Comparison of ENCODE assay signal across 20 cellular contexts in genomic region chr3:173892547-173892946, GRCh38.
A peak's percentile ranks its signal among the peaks of the same experiment; 100 is the strongest.
DNase-seq lines count a peak whose midpoint lies in the region; ATAC-seq and TF ChIP-seq lines count a peak whose summit lies in the region.
"Had no signal": no experiment of that assay in that cellular context is flagged by ENCODE, and none has a peak within 500 bp of the region (broad histone marks: within the 10 kb centered on the region; RNA-seq: fewer than 3 reads in every experiment).

No MANE protein-coding gene starts in this region.

- H3K4me1 ChIP-seq in GM23248 (ENCODE audit: insufficient read depth) (peaks cover 46% of the 10 kb centered on the region), SK-N-SH (ENCODE audit: control insufficient read depth in 1 of 2, insufficient read depth in 2 of 2, low read depth in 1 of 2, low read length in 1 of 2) (peaks cover 0 to 27% of the 10 kb centered on the region in 2 experiments; a peak in 2 of 4 replicates)
- H3K4me1 ChIP-seq: gastroesophageal sphincter, suprapubic skin had no signal

- no peaks in the 10 kb centered on the region for H4K20me1 ChIP-seq in GM23248 (ENCODE audit: insufficient read depth)
- no peaks in the 10 kb centered on the region for H4K20me1 ChIP-seq in SK-N-SH (ENCODE audit: insufficient read depth)

- no peaks in the 10 kb centered on the region for H3K9me2 ChIP-seq in GM23248 (ENCODE audit: insufficient read depth)
- no peaks in the 10 kb centered on the region for H3K9me2 ChIP-seq in SK-N-SH

- POLR2A ChIA-PET in SK-N-SH (lab: Yijun Ruan, JAX), result no interaction called here

- H3K27ac Mint-ChIP-seq in osteocyte (ENCODE audit: unreplicated experiment), result no peak overlapping the region
- H3K27ac Mint-ChIP-seq: activated naive CD8-positive, alpha-beta T cell treated with anti-CD3 and anti-CD28 coated beads, Interleukin-2, amount 10 ng/mL, durations not matched to agents 7 days and 5 days; activated T-helper 17 cell treated with anti-CD3 and anti-CD28 coated beads, Interleukin-2, amount 50 U/mL, for 72 hours; dendritic cell treated with granulocyte-macrophage colony-stimulating factor and Interleukin-4, amounts not matched to agents 40 ng/mL and 50 ng/mL, for 4 days; GM23338 had no signal

- in situ Hi-C loops in GM23248 (cut with MboI), result no loop called here

- CTCF ChIA-PET in SK-N-SH (lab: Yijun Ruan, JAX), result interaction anchor here (1.1 kb wide), 1 partner anchor 20 kb away, joined by 4 read pairs; no protein-coding TSS in a partner anchor

- H3K27ac ChIP-seq in GM23248, result peak overlapping the region; percentile 55
- peak overlapping the region; percentile 34 to 87; a peak in 3 of 4 replicates for H3K27ac ChIP-seq in SK-N-SH (ENCODE audit: low read depth in 2 of 2, low read length in 1 of 2)
- H3K27ac ChIP-seq: gastroesophageal sphincter, neutrophil, RWPE1, suprapubic skin had no signal

- TF ChIP-seq EP300 in SK-N-SH (IDR thresholded peaks at IDR 0.05; ENCODE audit: borderline replicate concordance in 1 of 2, low read depth in 1 of 2, low read length in 1 of 2), result peak in 1 of 2 experiments; percentile 56; a peak in 1 of 4 replicates

- H3K36me3 ChIP-seq in GM23248 (ENCODE audit: low read depth) (no peaks in the 10 kb centered on the region), SK-N-SH (replicated peaks in 1 of 2; ENCODE audit: control insufficient read depth in 1 of 2, insufficient read depth in 2 of 2, low read length in 1 of 2) (no peaks in the 10 kb centered on the region)
- H3K36me3 ChIP-seq: gastroesophageal sphincter, neutrophil, suprapubic skin had no signal

- TF ChIP-seq RAD21 in SK-N-SH (IDR thresholded peaks at IDR 0.05; ENCODE audit: low read length), result no peak

- H3K36me3 Mint-ChIP-seq in osteocyte (ENCODE audit: unreplicated experiment), result no peaks in the 10 kb centered on the region
- H3K36me3 Mint-ChIP-seq: activated naive CD8-positive, alpha-beta T cell treated with anti-CD3 and anti-CD28 coated beads, Interleukin-2, amount 10 ng/mL, durations not matched to agents 7 days and 5 days; CD14-positive monocyte had no signal

- TF ChIP-seq CTCF in SK-N-SH (IDR thresholded peaks at IDR 0.05) (no peak), epithelial cell of esophagus (IDR thresholded peaks at IDR 0.05; ENCODE audit: insufficient read depth, low read depth, low read length, missing control alignments) (no peak), osteocyte (IDR thresholded peaks at IDR 0.05) (no peak)

- no peaks in the 10 kb centered on the region for H3K27me3 Mint-ChIP-seq in osteocyte (ENCODE audit: unreplicated experiment)
- H3K27me3 Mint-ChIP-seq: activated naive CD8-positive, alpha-beta T cell treated with anti-CD3 and anti-CD28 coated beads, Interleukin-2, amount 10 ng/mL, durations not matched to agents 7 days and 5 days; activated T-helper 17 cell treated with anti-CD3 and anti-CD28 coated beads, Interleukin-2, amount 50 U/mL, for 72 hours; dendritic cell treated with granulocyte-macrophage colony-stimulating factor and Interleukin-4, amounts not matched to agents 40 ng/mL and 50 ng/mL, for 4 days had no signal

- H3K4me2 ChIP-seq in GM23248 (ENCODE audit: unreplicated experiment) (no peak overlapping the region), SK-N-SH (peak overlapping the region; percentile 68)
- H3K4me2 ChIP-seq: GM23338 had no signal

- WGBS in GM23248 (ENCODE audit: low coverage in 1 of 2, low lambda C conversion rate in 2 of 2, missing lambda C conversion rate in 2 of 2), 2 experiments, result 19 to 22% methylated on average over 4 of the region's 4 CpGs
- 12% methylated on average over 4 of the region's 4 CpGs for WGBS in SK-N-SH (ENCODE audit: low lambda C conversion rate)

- peaks cover 2% of the 10 kb centered on the region for H3K4me1 Mint-ChIP-seq in osteocyte (ENCODE audit: unreplicated experiment)
- H3K4me1 Mint-ChIP-seq: activated naive CD8-positive, alpha-beta T cell treated with anti-CD3 and anti-CD28 coated beads, Interleukin-2, amount 10 ng/mL, durations not matched to agents 7 days and 5 days; activated T-helper 17 cell treated with anti-CD3 and anti-CD28 coated beads, Interleukin-2, amount 50 U/mL, for 72 hours had no signal

- H3K9me3 ChIP-seq in GM23248 (ENCODE audit: low read depth) (no peaks in the 10 kb centered on the region), SK-N-SH (no peaks in the 10 kb centered on the region)
- H3K9me3 ChIP-seq: gastroesophageal sphincter, neutrophil, suprapubic skin had no signal

- no peak overlapping the region for H2AFZ ChIP-seq in GM23248
- no peak overlapping the region for H2AFZ ChIP-seq in SK-N-SH (ENCODE audit: low read depth)
- H2AFZ ChIP-seq: GM23338 had no signal

- H3F3A ChIP-seq in GM23248 (ENCODE audit: insufficient read depth) (peaks cover 40% of the 10 kb centered on the region), SK-N-SH (replicated peaks; ENCODE audit: insufficient read depth) (peaks cover 21% of the 10 kb centered on the region)

- no peak overlapping the region for H3K9ac ChIP-seq in GM23248
- H3K9ac ChIP-seq in SK-N-SH, result peak overlapping the region; percentile 29; the same call in 1 of the 2 replicates

- no peak for ATAC-seq in GM21526 (IDR thresholded peaks at IDR 0.05; ENCODE audit: low FRiP score, unreplicated experiment)
- ATAC-seq: activated T-helper 17 cell treated with anti-CD3 and anti-CD28 coated beads, Interleukin-2, amount 50 U/mL, for 72 hours; gastroesophageal sphincter; GM23338; HepG2; left ventricle myocardium superior; right cardiac atrium had no signal

- no peak overlapping the region for H3K4me3 ChIP-seq in GM23248
- 0 out of 4 replicates have a peak overlapping the region, but pooled peaks of 1 of the 2 experiments have one; percentile 0 for H3K4me3 ChIP-seq in SK-N-SH (ENCODE audit: low read depth in 2 of 2, low read length in 1 of 2)
- H3K4me3 ChIP-seq in epithelial cell of esophagus (ENCODE audit: low read length), result no peak overlapping the region
- H3K4me3 ChIP-seq: gastroesophageal sphincter, GM23338, suprapubic skin had no signal

- H3K79me2 ChIP-seq in GM23248 (ENCODE audit: insufficient read depth) (no peaks in the 10 kb centered on the region), SK-N-SH (ENCODE audit: insufficient read depth) (no peaks in the 10 kb centered on the region)

- no peak overlapping the region for H3K4me3 Mint-ChIP-seq in osteocyte (ENCODE audit: unreplicated experiment)
- H3K4me3 Mint-ChIP-seq: activated naive CD8-positive, alpha-beta T cell treated with anti-CD3 and anti-CD28 coated beads, Interleukin-2, amount 10 ng/mL, durations not matched to agents 7 days and 5 days; activated T-helper 17 cell treated with anti-CD3 and anti-CD28 coated beads, Interleukin-2, amount 50 U/mL, for 72 hours; CD14-positive monocyte; dendritic cell treated with granulocyte-macrophage colony-stimulating factor and Interleukin-4, amounts not matched to agents 40 ng/mL and 50 ng/mL, for 4 days; GM23338 had no signal

- peak; percentile 6 for DNase-seq in A172 (ENCODE audit: low spot score)
- peak; percentile 58 for DNase-seq in GM23248
- no peak for DNase-seq in SK-N-SH
- peak; percentile 83 for DNase-seq in epithelial cell of esophagus (ENCODE audit: low read depth)
- DNase-seq in activated effector memory CD4-positive, alpha-beta T cell treated with Interleukin-2 at 50 U/mL for 16 hours, result no peak
- no peak for DNase-seq in stimulated activated CD4-positive, alpha-beta T cell treated with anti-CD3 and anti-CD28 coated beads, Interleukin-1b, Interleukin-23, amount 100 ng/mL, for 48 hours
- no peak for DNase-seq in osteocyte (ENCODE audit: extremely low spot score, unreplicated experiment)
- DNase-seq: activated naive CD8-positive, alpha-beta T cell treated with anti-CD3 and anti-CD28 coated beads, Interleukin-2, amount 10 ng/mL, durations not matched to agents 7 days and 5 days; left ventricle myocardium superior; right cardiac atrium had no signal

- H3K9me3 Mint-ChIP-seq in osteocyte (ENCODE audit: unreplicated experiment), result no peaks in the 10 kb centered on the region
- H3K9me3 Mint-ChIP-seq: activated naive CD8-positive, alpha-beta T cell treated with anti-CD3 and anti-CD28 coated beads, Interleukin-2, amount 10 ng/mL, durations not matched to agents 7 days and 5 days; dendritic cell treated with granulocyte-macrophage colony-stimulating factor and Interleukin-4, amounts not matched to agents 40 ng/mL and 50 ng/mL, for 4 days; GM23338 had no signal

- H3K27me3 ChIP-seq in GM23248 (replicated peaks; ENCODE audit: insufficient read depth) (no peaks in the 10 kb centered on the region), SK-N-SH (ENCODE audit: insufficient read depth) (no peaks in the 10 kb centered on the region)
- H3K27me3 ChIP-seq: gastroesophageal sphincter, neutrophil, suprapubic skin had no signal

TF ChIP-seq in SK-N-SH, 30 proteins besides CTCF, POLR2A, EP300 and RAD21 (continues in another document):
- TF ChIP-seq TAF1 (IDR thresholded peaks at IDR 0.05; ENCODE audit: borderline replicate concordance, low read depth, low read length), result no peak
- no peak for TF ChIP-seq GATA2 (CRISPR knock-in tag; IDR thresholded peaks at IDR 0.05)
- no peak for TF ChIP-seq MEF2A (IDR thresholded peaks at IDR 0.05; ENCODE audit: borderline replicate concordance, low read depth)
- TF ChIP-seq EZH2phosphoT487 (IDR thresholded peaks at IDR 0.05; ENCODE audit: borderline replicate concordance, low read depth), result no peak
- TF ChIP-seq GABPA (IDR thresholded peaks at IDR 0.05; ENCODE audit: low read depth), result peak; percentile 24; the same call in 1 of the 2 replicates
- TF ChIP-seq MAX (IDR thresholded peaks at IDR 0.05; ENCODE audit: low read depth), result peak; percentile 38; the same call in 1 of the 2 replicates
- peak; percentile 52 for TF ChIP-seq JUND (IDR thresholded peaks at IDR 0.05)
- TF ChIP-seq PBX3 (IDR thresholded peaks at IDR 0.05), result peak; percentile 52
- TF ChIP-seq MXI1 (IDR thresholded peaks at IDR 0.05; ENCODE audit: low read depth, low read length), result no peak
- peak; percentile 67 for TF ChIP-seq NFIC (IDR thresholded peaks at IDR 0.05; ENCODE audit: borderline replicate concordance)

Comparison
In these comparisons a context has a peak if more than half of its experiments do, and no peak if none do; other contexts are left out.
1. DNase-seq: peak in A172 (single experiment), GM23248 (single experiment) and epithelial cell of esophagus (single experiment); none in SK-N-SH (single experiment), activated effector memory CD4-positive, alpha-beta T cell treated with Interleukin-2 at 50 U/mL for 16 hours (single experiment), stimulated activated CD4-positive, alpha-beta T cell treated with anti-CD3 and anti-CD28 coated beads, Interleukin-1b, Interleukin-23, amount 100 ng/mL, for 48 hours (single experiment) and osteocyte (single experiment).